13 cellular contexts compared by ENCODE assay signal in genomic region chr4:39626261-39626660, GRCh38. TPM values are rescaled to one million over a fixed set of nuclear protein-coding genes. Genes with fewer than 3 reads are reported as not detected.
A peak's percentile ranks its signal among the peaks of the same experiment; 100 is the strongest.
DNase-seq lines count a peak whose midpoint lies in the region; ATAC-seq and TF ChIP-seq lines count a peak whose summit lies in the region.
"Had no signal": no experiment of that assay in that cellular context is flagged by ENCODE, and none has a peak within 500 bp of the region (broad histone marks: within the 10 kb centered on the region; RNA-seq: fewer than 3 reads in every experiment).

No MANE protein-coding gene starts in this region.

- CTCF ChIA-PET in activated CD4-positive, alpha-beta memory T cell treated with anti-CD3 and anti-CD28 coated beads, Interleukin-2, amount 10 ng/mL, durations not matched to agents 7 days and 5 days (lab: Charles Lee): no interaction called here

- H3K27ac Mint-ChIP-seq in CD14-positive monocyte: peak overlapping the region in 6 of 7 donors; percentile 53 to 74 (median 70)
- no peak overlapping the region for H3K27ac Mint-ChIP-seq in activated CD4-positive, alpha-beta memory T cell treated with anti-CD3 and anti-CD28 coated beads, Interleukin-2, amount 10 ng/mL, durations not matched to agents 7 days and 5 days
- H3K27ac Mint-ChIP-seq: activated CD8-positive, alpha-beta T cell treated with anti-CD3 and anti-CD28 coated beads for 36 hours had no signal

- DNase-seq in CD14-positive monocyte (ENCODE audit: low spot score) (no peak), NOMO-1 (lab: John Stamatoyannopoulos, UW; ENCODE audit: unreplicated experiment in 2 of 2) (peak; percentile 74 to 89), superior temporal gyrus (ENCODE audit: extremely low spot score) (no peak), midbrain (lab: John Stamatoyannopoulos, UW) (no peak), NCI-H2081 (lab: John Stamatoyannopoulos, UW) (no peak)
- no peak for DNase-seq in activated CD4-positive, alpha-beta memory T cell treated with anti-CD3 and anti-CD28 coated beads, Interleukin-2, amount 10 ng/mL, durations not matched to agents 7 days and 5 days
- DNase-seq: activated CD8-positive, alpha-beta T cell treated with anti-CD3 and anti-CD28 coated beads for 36 hours; KG1; mesenchymal stem cell; sigmoid colon had no signal

- POLR2A ChIA-PET in activated CD4-positive, alpha-beta memory T cell treated with anti-CD3 and anti-CD28 coated beads, Interleukin-2, amount 10 ng/mL, durations not matched to agents 7 days and 5 days (lab: Charles Lee): no interaction called here

- intact Hi-C loops in CD14-positive monocyte (cut with micrococcal nuclease): no loop called here

- no peak for TF ChIP-seq CTCF in CD14-positive monocyte (IDR thresholded peaks at IDR 0.05)

- H3K36me3 Mint-ChIP-seq in CD14-positive monocyte: peaks cover 21 to 52% of the 10 kb centered on the region in 2 donors
- H3K36me3 Mint-ChIP-seq in activated CD4-positive, alpha-beta memory T cell treated with anti-CD3 and anti-CD28 coated beads, Interleukin-2, amount 10 ng/mL, durations not matched to agents 7 days and 5 days (ENCODE audit: low read depth): no peaks in the 10 kb centered on the region

- H3K9me3 Mint-ChIP-seq in CD14-positive monocyte: no peaks in the 10 kb centered on the region
- no peaks in the 10 kb centered on the region for H3K9me3 Mint-ChIP-seq in activated CD4-positive, alpha-beta memory T cell treated with anti-CD3 and anti-CD28 coated beads, Interleukin-2, amount 10 ng/mL, durations not matched to agents 7 days and 5 days
- H3K9me3 Mint-ChIP-seq: activated CD8-positive, alpha-beta T cell treated with anti-CD3 and anti-CD28 coated beads for 36 hours; brain had no signal

- H3K27me3 Mint-ChIP-seq in CD14-positive monocyte (ENCODE audit: low read depth in 3 of 3): peaks cover 0 to 1% (median 0%) of the 10 kb centered on the region in 3 donors
- no peaks in the 10 kb centered on the region for H3K27me3 Mint-ChIP-seq in activated CD4-positive, alpha-beta memory T cell treated with anti-CD3 and anti-CD28 coated beads, Interleukin-2, amount 10 ng/mL, durations not matched to agents 7 days and 5 days
- H3K27me3 Mint-ChIP-seq: activated CD8-positive, alpha-beta T cell treated with anti-CD3 and anti-CD28 coated beads for 36 hours had no signal

- H3K4me3 Mint-ChIP-seq in CD14-positive monocyte: no peak overlapping the region
- H3K4me3 Mint-ChIP-seq in activated CD4-positive, alpha-beta memory T cell treated with anti-CD3 and anti-CD28 coated beads, Interleukin-2, amount 10 ng/mL, durations not matched to agents 7 days and 5 days: no peak overlapping the region
- H3K4me3 Mint-ChIP-seq: activated CD8-positive, alpha-beta T cell treated with anti-CD3 and anti-CD28 coated beads for 36 hours; brain had no signal

- peaks cover 33% of the 10 kb centered on the region for H3K4me1 Mint-ChIP-seq in CD14-positive monocyte
- peaks cover 11% of the 10 kb centered on the region for H3K4me1 Mint-ChIP-seq in activated CD4-positive, alpha-beta memory T cell treated with anti-CD3 and anti-CD28 coated beads, Interleukin-2, amount 10 ng/mL, durations not matched to agents 7 days and 5 days

- peak; percentile 49 for ATAC-seq in GM19324 (IDR thresholded peaks at IDR 0.05; ENCODE audit: low FRiP score, unreplicated experiment)
- peak; percentile 59 for ATAC-seq in HG02884 (IDR thresholded peaks at IDR 0.05; ENCODE audit: unreplicated experiment)
- ATAC-seq: activated CD8-positive, alpha-beta T cell treated with anti-CD3 and anti-CD28 coated beads for 36 hours had no signal

RNA-seq across cellular contexts. Expression of gene SMIM14, which starts 12.4 kb away (rescaled TPM):
- polyA plus RNA-seq in CD14-positive monocyte: 100 to 1,000 TPM; 140 to 152 TPM
- 1 to 10 TPM; 7.2 to 7.6 TPM for total RNA-seq in activated CD4-positive, alpha-beta memory T cell treated with anti-CD3 and anti-CD28 coated beads, Interleukin-2, amount 10 ng/mL, durations not matched to agents 7 days and 5 days

Comparison
In these comparisons a context has a peak if more than half of its experiments do, and no peak if none do; other contexts are left out.
1. DNase-seq: peak in NOMO-1 (2 of 2); none in CD14-positive monocyte (single experiment), superior temporal gyrus (single experiment), activated CD4-positive, alpha-beta memory T cell treated with anti-CD3 and anti-CD28 coated beads, Interleukin-2, amount 10 ng/mL, durations not matched to agents 7 days and 5 days (single experiment), midbrain (single experiment) and NCI-H2081 (0 of 2).